8 cellular contexts compared by ENCODE assay signal in the genomic region with DNA sequence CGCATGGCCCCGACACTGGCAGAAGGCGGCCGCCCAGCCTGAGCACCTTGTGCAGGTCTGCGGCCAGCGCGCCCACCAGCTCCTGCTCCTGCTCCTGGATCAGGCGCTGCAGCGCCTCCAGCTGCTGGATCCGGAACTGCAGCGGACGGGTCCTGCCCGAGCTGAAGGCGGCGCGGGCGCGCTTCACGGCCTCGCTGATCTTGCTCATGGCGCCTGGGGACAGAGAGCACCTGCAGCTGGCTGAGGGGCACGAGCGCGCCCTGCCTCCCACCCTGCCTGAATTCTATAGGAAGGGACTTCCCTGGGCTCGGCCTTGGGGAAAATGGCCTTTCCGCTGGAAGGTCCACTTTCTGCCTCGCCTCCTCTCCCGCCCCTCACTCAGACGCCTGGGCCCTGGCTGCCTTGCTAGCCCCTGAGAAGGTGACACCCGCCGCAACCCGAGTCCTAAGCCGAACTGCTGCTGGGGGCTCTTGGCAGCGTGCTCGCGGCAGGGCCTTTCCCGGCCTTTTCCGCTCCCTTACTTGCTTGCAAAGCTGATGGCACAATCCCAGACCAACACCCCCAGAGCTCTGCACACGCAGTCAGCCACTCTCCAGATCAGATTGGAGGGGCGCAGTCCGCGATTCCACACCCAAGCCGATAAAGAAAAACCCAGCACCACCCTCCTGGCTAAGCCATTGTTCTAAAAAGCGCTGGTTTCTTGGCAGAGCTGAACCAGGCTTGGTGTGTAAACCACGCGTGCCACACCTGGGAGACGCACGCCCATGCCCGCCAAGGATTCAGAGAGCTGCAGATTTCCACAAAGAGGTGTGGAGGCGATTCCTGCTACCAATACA. TPM values are rescaled to one million over a fixed set of nuclear protein-coding genes. Genes with fewer than 3 reads are reported as not detected.
A peak's percentile ranks its signal among the peaks of the same experiment; 100 is the strongest.
DNase-seq lines count a peak whose midpoint lies in the region; ATAC-seq, FAIRE-seq and TF ChIP-seq lines count a peak whose summit lies in the region.

No MANE protein-coding gene starts in this region.

- H2BK120ac ChIP-seq in H1 (replicated peaks; ENCODE audit: low read depth, low read length) (no peak overlapping the region), mesenchymal stem cell (ENCODE audit: low read depth, low read length) (no peak overlapping the region)

- H3K4me2 ChIP-seq in H1 (ENCODE audit: insufficient read depth in 1 of 2, low read depth in 2 of 2, low read length in 2 of 2) (peak overlapping the region; percentile 74 to 87), mesenchymal stem cell (ENCODE audit: low read length, poor library complexity, severe bottlenecking) (peak overlapping the region; percentile 76)

- H3K9me3 ChIP-seq in H1 (ENCODE audit: insufficient read depth in 2 of 2, low read depth in 1 of 2, low read length in 1 of 2) (no peaks in the 10 kb centered on the region), mesenchymal stem cell (ENCODE audit: control insufficient read depth, low read length) (no peaks in the 10 kb centered on the region)

- DNase-seq in GM19240 (ENCODE audit: insufficient read length, low spot score) (peak; percentile 67), NCI-H345 (lab: John Stamatoyannopoulos, UW) (peak; percentile 76), H1 (ENCODE audit: low read depth in 1 of 2, low spot score in 2 of 2) (peak; percentile 86 to 100), mesenchymal stem cell (peak; percentile 66)
- peak; percentile 66 to 85 (median 71) for DNase-seq in activated CD8-positive, alpha-beta memory T cell treated with anti-CD3 and anti-CD28 coated beads for 48 hours (ENCODE audit: low read depth in 2 of 3, low spot score in 2 of 3)
- peak; percentile 72 to 84 (median 77) for DNase-seq in stimulated activated CD4-positive, alpha-beta T cell treated with anti-CD3 and anti-CD28 coated beads, TNF-alpha, amount 100 ng/mL, for 48 hours (ENCODE audit: low read depth in 3 of 3)

- peaks cover 4% of the 10 kb centered on the region; the same call in 1 of the 2 replicates for H3K23me2 ChIP-seq in H1 (ENCODE audit: low read depth, low read length)

- H4K20me1 ChIP-seq in H1 (replicated peaks in 1 of 2; ENCODE audit: control insufficient read depth in 1 of 2, insufficient read depth in 2 of 2, low read length in 2 of 2), result no peaks in the 10 kb centered on the region

- H2AFZ ChIP-seq in ACC112 (ENCODE audit: low read length, unreplicated experiment) (peak overlapping the region; percentile 3), H1 (ENCODE audit: low read length) (peak overlapping the region; percentile 60), mesenchymal stem cell (ENCODE audit: low read depth, low read length) (no peak overlapping the region)

- H3K4me1 ChIP-seq in ACC112 (ENCODE audit: control insufficient read depth, insufficient read depth, low read length, unreplicated experiment) (peaks cover 4% of the 10 kb centered on the region), H1 (replicated peaks in 1 of 4; ENCODE audit: control insufficient read depth in 3 of 4, insufficient read depth in 4 of 4, low read length in 3 of 4) (peaks cover 0 to 9% (median 5%) of the 10 kb centered on the region in 4 experiments; a peak in 5 of 7 replicates), mesenchymal stem cell (ENCODE audit: control insufficient read depth, insufficient read depth, low read depth, low read length) (peaks cover 14% of the 10 kb centered on the region)

- TF ChIP-seq POLR2A in H1 (IDR thresholded peaks at IDR 0.05; ENCODE audit: control extremely low read depth in 1 of 2, low read depth in 2 of 2, low read length in 2 of 2), result peak in 1 of 2 experiments; percentile 90; a peak in 2 of 3 replicates

- H3K79me1 ChIP-seq in H1 (ENCODE audit: low read depth, low read length) (no peaks in the 10 kb centered on the region), mesenchymal stem cell (replicated peaks; ENCODE audit: low read length, poor library complexity, severe bottlenecking) (no peaks in the 10 kb centered on the region)

- H4K91ac ChIP-seq in H1 (replicated peaks; ENCODE audit: insufficient read length, low read length) (peak overlapping the region; percentile 82), mesenchymal stem cell (ENCODE audit: low read length) (no peak overlapping the region)

- H2BK12ac ChIP-seq in H1 (ENCODE audit: low read depth, low read length), result peak overlapping the region; percentile 81; the same call in 1 of the 2 replicates
- no peak overlapping the region for H2BK12ac ChIP-seq in mesenchymal stem cell (ENCODE audit: low read length in 2 of 2)

- peak; percentile 92 to 96 (median 94) for TF ChIP-seq CTCF in H1 (IDR thresholded peaks at IDR 0.05; ENCODE audit: control extremely low read depth in 1 of 3, insufficient read depth in 1 of 3, low read depth in 1 of 3, low read length in 3 of 3)

- H3K4me3 ChIP-seq in ACC112 (ENCODE audit: low read depth, low read length), result peak overlapping the region; percentile 42
- H3K4me3 ChIP-seq in H1 (ENCODE audit: extremely low read depth in 1 of 4, insufficient read depth in 2 of 4, low read depth in 3 of 4, low read length in 4 of 4), result peak overlapping the region; percentile 24 to 59 (median 40); a peak in 7 of 8 replicates
- H3K4me3 ChIP-seq in mesenchymal stem cell (ENCODE audit: insufficient read depth in 1 of 2, low read depth in 1 of 2, low read length in 2 of 2), result peak overlapping the region; percentile 30 to 64

- no peak for ATAC-seq in HG02852 (IDR thresholded peaks at IDR 0.05; ENCODE audit: unreplicated experiment)

- H3K9ac ChIP-seq in H1 (replicated peaks in 1 of 4; ENCODE audit: extremely low read depth in 1 of 4, low read depth in 3 of 4, low read length in 3 of 4) (no peak overlapping the region; a peak in 1 of 7 replicates), mesenchymal stem cell (ENCODE audit: low read length) (peak overlapping the region; percentile 43)

- H3K14ac ChIP-seq in H1 (ENCODE audit: insufficient read length), result no peak overlapping the region
- H3K14ac ChIP-seq in mesenchymal stem cell (ENCODE audit: low read length in 2 of 2), result no peak overlapping the region

- H3K79me2 ChIP-seq in ACC112 (ENCODE audit: control insufficient read depth, insufficient read depth, low read length, unreplicated experiment), result no peaks in the 10 kb centered on the region
- no peaks in the 10 kb centered on the region for H3K79me2 ChIP-seq in H1 (ENCODE audit: control insufficient read depth in 1 of 2, insufficient read depth in 2 of 2, low read length in 2 of 2)

- H3K56ac ChIP-seq in H1 (replicated peaks; ENCODE audit: insufficient read length, low read depth, low read length), result no peak overlapping the region

- 0 out of 2 replicates have a peak overlapping the region, but pooled peaks have one; percentile 24 for H2BK5ac ChIP-seq in H1 (ENCODE audit: low read depth, low read length)
- H2BK5ac ChIP-seq in mesenchymal stem cell (ENCODE audit: low read depth, low read length, poor library complexity, severe bottlenecking), result no peak overlapping the region

- WGBS in H1 (ENCODE audit: extremely low coverage in 1 of 2, insufficient coverage in 1 of 2, insufficient read length in 1 of 2, insufficient replicate concordance in 2 of 2, low coverage in 1 of 2, low lambda C conversion rate in 2 of 2, missing lambda C conversion rate in 1 of 2), 2 experiments, result 29% methylated on average over 44 of the region's 50 CpGs; no CpG with 5 or more reads in 1 of the 2 experiments
- 32% methylated on average over 50 of the region's 50 CpGs for WGBS in mesenchymal stem cell

- H4K5ac ChIP-seq in H1 (ENCODE audit: insufficient read length, low read depth, low read length), result no peak overlapping the region

- H3K23ac ChIP-seq in H1 (ENCODE audit: insufficient read length), result no peak overlapping the region
- H3K23ac ChIP-seq in mesenchymal stem cell (ENCODE audit: low read length in 2 of 2), result no peak overlapping the region

- H3K36me3 ChIP-seq in ACC112 (ENCODE audit: insufficient read depth, low read length) (no peaks in the 10 kb centered on the region), H1 (ENCODE audit: control insufficient read depth in 2 of 4, insufficient read depth in 4 of 4, low read length in 3 of 4) (no peaks in the 10 kb centered on the region), mesenchymal stem cell (ENCODE audit: control insufficient read depth in 1 of 2, insufficient read depth in 2 of 2, low read depth in 1 of 2, low read length in 2 of 2) (no peaks in the 10 kb centered on the region)

- POLR2A ChIA-PET in H1 (lab: Charles Lee; ENCODE audit: partially characterized antibody), result interaction anchor here (0.8 to 1.1 kb wide), 7 partner anchors 15 to 252 kb away, joined by 3 to 5 read pairs (median 3); a partner anchor contains a TSS

- TF ChIP-seq RAD21 in H1 (IDR thresholded peaks at IDR 0.05 in 1 of 2, conservative IDR thresholded peaks at IDR 0.05 in 1 of 2; ENCODE audit: low read depth in 2 of 2, low read length in 2 of 2), result peak; percentile 64 to 73

- H4K8ac ChIP-seq in H1 (ENCODE audit: extremely low read depth, insufficient read depth, low read length) (peak overlapping the region; percentile 57; the same call in 1 of the 2 replicates), mesenchymal stem cell (ENCODE audit: low read length) (no peak overlapping the region)

- H3K4ac ChIP-seq in H1 (replicated peaks; ENCODE audit: insufficient read length, low read depth, low read length), result no peak overlapping the region
- no peak overlapping the region for H3K4ac ChIP-seq in mesenchymal stem cell (ENCODE audit: low read depth in 1 of 2, low read length in 2 of 2)

- TF ChIP-seq EP300 in H1 (IDR thresholded peaks at IDR 0.05; ENCODE audit: borderline replicate concordance in 1 of 2, low read depth in 2 of 2, low read length in 2 of 2), result no peak

- peak overlapping the region; percentile 90 for H3K18ac ChIP-seq in H1 (ENCODE audit: extremely low read depth, low read length)
- no peak overlapping the region for H3K18ac ChIP-seq in mesenchymal stem cell (ENCODE audit: low read depth in 1 of 2, low read length in 2 of 2)

- H2BK20ac ChIP-seq in H1 (ENCODE audit: low read length), result no peak overlapping the region; the same call in 1 of the 2 replicates

- CTCF ChIA-PET in H1 (lab: Charles Lee; ENCODE audit: partially characterized antibody), result interaction anchor here (0.7 to 5.4 kb wide), 24 partner anchors 8 to 382 kb away, joined by 3 to 44 read pairs (median 5); a partner anchor contains a TSS

- H3K27me3 ChIP-seq in ACC112 (ENCODE audit: insufficient read depth, low read length) (no peaks in the 10 kb centered on the region), H1 (replicated peaks in 1 of 4; ENCODE audit: control insufficient read depth in 3 of 4, extremely low read depth in 1 of 4, insufficient read depth in 3 of 4, low read length in 3 of 4) (peaks cover 0 to 6% (median 1%) of the 10 kb centered on the region in 4 experiments; a peak in 4 of 7 replicates), mesenchymal stem cell (ENCODE audit: control insufficient read depth in 1 of 2, insufficient read depth in 1 of 2, low read length in 2 of 2) (peaks cover 8 to 34% of the 10 kb centered on the region in 2 experiments)

- H2AK5ac ChIP-seq in H1 (ENCODE audit: low read depth, low read length) (no peak overlapping the region), mesenchymal stem cell (ENCODE audit: low read length, severe bottlenecking) (no peak overlapping the region)

- FAIRE-seq in H1 (lab: Jason Lieb, UNC), result no peak

- H3K27ac ChIP-seq in ACC112 (ENCODE audit: low read depth, low read length) (no peak overlapping the region), H1 (ENCODE audit: low read depth, low read length) (no peak overlapping the region), mesenchymal stem cell (ENCODE audit: low read length, poor library complexity, severe bottlenecking) (no peak overlapping the region)

- H2BK15ac ChIP-seq in H1 (ENCODE audit: low read length) (no peak overlapping the region), mesenchymal stem cell (ENCODE audit: low read depth, poor library complexity, severe bottlenecking) (no peak overlapping the region)

RNA-seq across cellular contexts. Expression of a gene that starts 3.0 kb away (rescaled TPM):
- total RNA-seq in H1 (2021; fragmentation: NEBNext Ultra II Directional; extraction: Animal tissue kit (Norgen Biotek cat#: 25700)), result 0.37 and 0.46 TPM in 2 replicates
- 0.75 and 1.4 TPM in 2 replicates for polyA plus RNA-seq in H1 (2011; rRNA removed)
- 0.43 TPM for polyA plus RNA-seq in H1 (2011; cell fraction: cytosol; rRNA removed)
- polyA plus RNA-seq in H1 (2011; cell fraction: nucleus; rRNA removed), result 1.1 TPM
- 0.23 to 0.94 TPM (median 0.48 TPM) in 4 replicates for polyA plus RNA-seq in H1 (2012, experiment 1 of 2)
- polyA plus RNA-seq in H1 (2012, experiment 2 of 2), result 0.30 TPM
- polyA plus RNA-seq in H1 (2013, experiment 1 of 2), result 0.30 TPM
- 0.09 TPM for polyA plus RNA-seq in H1 (2013, experiment 2 of 2)
- polyA minus RNA-seq in H1 (2011; rRNA and poly(A)+ RNA removed), result 0.69 and 0.83 TPM in 2 replicates
- not detected for polyA minus RNA-seq in H1 (2011; cell fraction: cytosol; rRNA and poly(A)+ RNA removed)
- polyA minus RNA-seq in H1 (2011; cell fraction: nucleus; rRNA and poly(A)+ RNA removed), result 1.3 TPM
- polyA plus RNA-seq in mesenchymal stem cell (2013, experiment 1 of 2), result not detected
- not detected for polyA plus RNA-seq in mesenchymal stem cell (2013, experiment 2 of 2)

RNA-seq across cellular contexts. Expression of a gene that starts 28.8 kb away (rescaled TPM):
- total RNA-seq in H1 (2021; fragmentation: NEBNext Ultra II Directional; extraction: Animal tissue kit (Norgen Biotek cat#: 25700)), result not detected in 2 replicates
- not detected in 2 replicates for polyA plus RNA-seq in H1 (2011; rRNA removed)
- polyA plus RNA-seq in H1 (2011; cell fraction: cytosol; rRNA removed), result not detected
- polyA plus RNA-seq in H1 (2011; cell fraction: nucleus; rRNA removed), result not detected
- 0.07 to 0.09 TPM in 2 of 4 replicates, not detected in the others for polyA plus RNA-seq in H1 (2012, experiment 1 of 2)
- not detected for polyA plus RNA-seq in H1 (2012, experiment 2 of 2)
- not detected for polyA plus RNA-seq in H1 (2013, experiment 1 of 2)
- polyA plus RNA-seq in H1 (2013, experiment 2 of 2), result not detected
- not detected in 2 replicates for polyA minus RNA-seq in H1 (2011; rRNA and poly(A)+ RNA removed)
- polyA minus RNA-seq in H1 (2011; cell fraction: cytosol; rRNA and poly(A)+ RNA removed), result not detected
- not detected for polyA minus RNA-seq in H1 (2011; cell fraction: nucleus; rRNA and poly(A)+ RNA removed)
- polyA plus RNA-seq in mesenchymal stem cell (2013, experiment 1 of 2), result not detected
- not detected for polyA plus RNA-seq in mesenchymal stem cell (2013, experiment 2 of 2)
